Comparison of ENCODE assay signal across 8 cellular contexts in genomic region chr16:70524406-70524825, GRCh38. TPM values are rescaled to one million over a fixed set of nuclear protein-coding genes. Genes with fewer than 3 reads are reported as not detected.
DNase-seq lines count a peak whose midpoint lies in the region; ATAC-seq and TF ChIP-seq lines count a peak whose summit lies in the region.
"Not testable (repeated sequence)": the region's sequence is repeated elsewhere in the genome, so short reads cannot be mapped to it uniquely, and the experiment has no call there.

No MANE protein-coding gene starts in this region.

- H3K4me1 Mint-ChIP-seq in GM23338, result peaks cover 32% of the 10 kb centered on the region

- not testable (repeated sequence) for H2AFZ ChIP-seq in GM23338

- not testable (repeated sequence) for H3K27me3 ChIP-seq in BE2C; GM23338 (ENCODE audit: insufficient read depth); body of pancreas; foreskin keratinocyte; mononuclear cell (ENCODE audit: insufficient read depth, low read length)

- peak; percentile 5; the same call in 1 of the 3 replicates for ATAC-seq in GM23338
- ATAC-seq in body of pancreas, result peak; percentile 29
- peak; percentile 5 for ATAC-seq in foreskin keratinocyte

- H4K20me1 ChIP-seq in GM23338 (replicated peaks; ENCODE audit: insufficient read depth), result peaks cover 38% of the 10 kb centered on the region

- WGBS in body of pancreas, 2 donors, result 1% methylated on average over 22 to 24 of the region's 24 CpGs

- peak overlapping the region; percentile 99 for H3K27ac Mint-ChIP-seq in GM23338

- H3K36me3 Mint-ChIP-seq in GM23338 (ENCODE audit: low read depth), result peaks cover 57% of the 10 kb centered on the region

- H3K4me3 ChIP-seq in BE2C (ENCODE audit: low read depth, low read length) (peak overlapping the region; percentile 92), GM23338 (peak overlapping the region; percentile 85), body of pancreas (peak overlapping the region; percentile 39 to 95), mononuclear cell (ENCODE audit: low read length) (peak overlapping the region; percentile 97)

- peaks cover 21% of the 10 kb centered on the region for H3F3A ChIP-seq in GM23338 (replicated peaks; ENCODE audit: low read depth)

- peaks cover 11% of the 10 kb centered on the region for H3K4me1 ChIP-seq in BE2C
- H3K4me1 ChIP-seq in GM23338 (ENCODE audit: insufficient read depth), result peaks cover 19% of the 10 kb centered on the region
- H3K4me1 ChIP-seq in body of pancreas, result peaks cover 47% of the 10 kb centered on the region
- peaks cover 15% of the 10 kb centered on the region for H3K4me1 ChIP-seq in foreskin keratinocyte
- H3K4me1 ChIP-seq in mononuclear cell (ENCODE audit: insufficient read depth, low read length), result peaks cover 56% of the 10 kb centered on the region

- peak overlapping the region; percentile 99 for H3K4me3 Mint-ChIP-seq in GM23338

- H3K36me3 ChIP-seq in BE2C, result peaks cover 41% of the 10 kb centered on the region
- H3K36me3 ChIP-seq in GM23338 (ENCODE audit: insufficient read depth), result peaks cover 27% of the 10 kb centered on the region
- not testable (repeated sequence) for H3K36me3 ChIP-seq in body of pancreas (replicated peaks in 1 of 2; ENCODE audit: insufficient read depth in 1 of 2, low read depth in 2 of 2)

- not testable (repeated sequence) for TF ChIP-seq CTCF in BE2C (IDR thresholded peaks at IDR 0.05; ENCODE audit: low read depth, low read length); GM23338 (conservative IDR thresholded peaks at IDR 0.05; ENCODE audit: low read depth in 2 of 2); body of pancreas (IDR thresholded peaks at IDR 0.05); foreskin keratinocyte (conservative IDR thresholded peaks at IDR 0.05)

- DNase-seq in BE2C (peak; percentile 36), GM23338 (ENCODE audit: low spot score) (peak; percentile 5), NCI-H345 (lab: John Stamatoyannopoulos, UW) (peak; percentile 1), body of pancreas (peak; percentile 15 to 61 (median 36))
- peak; percentile 22 for DNase-seq in activated CD4-positive, alpha-beta T cell treated with anti-CD3 and anti-CD28 coated beads, Interleukin-2, amount 50 U/mL, for 1 hour
- not testable (repeated sequence) for DNase-seq in foreskin keratinocyte
- peak; percentile 19 to 26 for DNase-seq in stimulated activated CD4-positive, alpha-beta T cell treated with anti-CD3 and anti-CD28 coated beads, Interleukin-2, amount 100 ng/mL, for 24 hours

- peak in 2 of 3 donors; percentile 10 to 12 for TF ChIP-seq POLR2A in body of pancreas (IDR thresholded peaks at IDR 0.05)

- not testable (repeated sequence) for H3K9me2 ChIP-seq in GM23338 (ENCODE audit: insufficient read depth)

- H3K4me2 ChIP-seq in GM23338, result peak overlapping the region; percentile 94

- peaks cover 73% of the 10 kb centered on the region for H3K79me2 ChIP-seq in GM23338 (replicated peaks; ENCODE audit: insufficient read depth)

- not testable (repeated sequence) for H3K9me3 Mint-ChIP-seq in GM23338

- intact Hi-C loops in body of pancreas (cut with DNase I), result not testable (repeated sequence)

- H3K27ac ChIP-seq in GM23338 (ENCODE audit: low read depth), result peak overlapping the region; percentile 86
- H3K27ac ChIP-seq in body of pancreas, result peak overlapping the region in 3 of 4 donors; percentile 79 to 95 (median 79)
- peak overlapping the region; percentile 88 for H3K27ac ChIP-seq in foreskin keratinocyte

- H3K27me3 Mint-ChIP-seq in GM23338 (ENCODE audit: insufficient read depth, low read depth, poor library complexity), result peaks cover 22% of the 10 kb centered on the region

- not testable (repeated sequence) for H3K9me3 ChIP-seq in BE2C; body of pancreas; mononuclear cell (ENCODE audit: low read depth, low read length)

RNA-seq across cellular contexts. Expression of gene SF3B3, which starts 0.8 kb away (rescaled TPM):
- 117 TPM for polyA plus RNA-seq in BE2C (2012; ENCODE audit: insufficient read depth, insufficient read length, low read depth)
- 289 and 316 TPM in 2 replicates for total RNA-seq in GM23338 (2014; rRNA removed; shearing (Covaris generic))
- polyA plus RNA-seq in GM23338 (2016; fragmentation: Nextera tagmentation; extraction: Ambion mirVana) (202 and 203 TPM in 2 replicates), foreskin keratinocyte (155 and 199 TPM in 2 replicates)
- total RNA-seq in body of pancreas (10 to 100 TPM; 47.5 to 53.4 TPM), foreskin keratinocyte (179 and 180 TPM in 2 replicates), mononuclear cell (77.6 TPM)

RNA-seq across cellular contexts. Expression of gene COG4, which starts 1.1 kb away (rescaled TPM):
- polyA plus RNA-seq in BE2C (2012; ENCODE audit: insufficient read depth, insufficient read length, low read depth), result 96.7 TPM
- total RNA-seq in GM23338 (2014; rRNA removed; shearing (Covaris generic)), result 38.1 and 46.9 TPM in 2 replicates
- polyA plus RNA-seq in GM23338 (2016; fragmentation: Nextera tagmentation; extraction: Ambion mirVana) (23.9 and 28.8 TPM in 2 replicates), foreskin keratinocyte (31.2 and 39.1 TPM in 2 replicates)
- total RNA-seq in body of pancreas (10 to 100 TPM; 23.1 to 43.8 TPM), foreskin keratinocyte (42.7 and 53.0 TPM in 2 replicates), mononuclear cell (19.2 TPM)
